Comparison of ENCODE assay signal across 11 cellular contexts in genomic region chr12:45732936-45733335, GRCh38. TPM values are rescaled to one million over a fixed set of nuclear protein-coding genes. Genes with fewer than 3 reads are reported as not detected.
DNase-seq lines count a peak whose midpoint lies in the region; ATAC-seq and TF ChIP-seq lines count a peak whose summit lies in the region.
"Had no signal": no experiment of that assay in that cellular context is flagged by ENCODE, and none has a peak within 500 bp of the region (broad histone marks: within the 10 kb centered on the region; RNA-seq: fewer than 3 reads in every experiment).

No MANE protein-coding gene starts in this region.

- no peaks in the 10 kb centered on the region for H3K27me3 Mint-ChIP-seq in activated naive CD4-positive, alpha-beta T cell treated with anti-CD3 and anti-CD28 coated beads, Interleukin-2, amount 10 ng/mL, durations not matched to agents 7 days and 5 days
- H3K27me3 Mint-ChIP-seq in activated naive CD8-positive, alpha-beta T cell treated with anti-CD3 and anti-CD28 coated beads, Interleukin-2, amount 10 ng/mL, durations not matched to agents 7 days and 5 days, result no peaks in the 10 kb centered on the region
- no peaks in the 10 kb centered on the region for H3K27me3 Mint-ChIP-seq in type B pancreatic cell

- POLR2A ChIA-PET in activated naive CD8-positive, alpha-beta T cell treated with anti-CD3 and anti-CD28 coated beads, Interleukin-2, amount 10 ng/mL, durations not matched to agents 7 days and 5 days (lab: Charles Lee), result interaction anchor here (1.3 kb wide), 1 partner anchor 78 kb away, joined by 3 read pairs; no protein-coding TSS in a partner anchor

- H3K4me3 Mint-ChIP-seq in activated naive CD4-positive, alpha-beta T cell treated with anti-CD3 and anti-CD28 coated beads, Interleukin-2, amount 10 ng/mL, durations not matched to agents 7 days and 5 days, result peak overlapping the region; percentile 68
- peak overlapping the region; percentile 82 for H3K4me3 Mint-ChIP-seq in activated naive CD8-positive, alpha-beta T cell treated with anti-CD3 and anti-CD28 coated beads, Interleukin-2, amount 10 ng/mL, durations not matched to agents 7 days and 5 days
- H3K4me3 Mint-ChIP-seq in type B pancreatic cell, result peak overlapping the region; percentile 80

- peaks cover 49% of the 10 kb centered on the region for H3K36me3 Mint-ChIP-seq in activated naive CD4-positive, alpha-beta T cell treated with anti-CD3 and anti-CD28 coated beads, Interleukin-2, amount 10 ng/mL, durations not matched to agents 7 days and 5 days
- peaks cover 44% of the 10 kb centered on the region for H3K36me3 Mint-ChIP-seq in activated naive CD8-positive, alpha-beta T cell treated with anti-CD3 and anti-CD28 coated beads, Interleukin-2, amount 10 ng/mL, durations not matched to agents 7 days and 5 days
- peaks cover 36% of the 10 kb centered on the region for H3K36me3 Mint-ChIP-seq in type B pancreatic cell

- CTCF ChIA-PET in activated naive CD4-positive, alpha-beta T cell treated with anti-CD3 and anti-CD28 coated beads, Interleukin-2, amount 10 ng/mL, durations not matched to agents 7 days and 5 days (lab: Charles Lee), result no interaction called here

- peaks cover 39% of the 10 kb centered on the region for H3K4me1 Mint-ChIP-seq in activated naive CD4-positive, alpha-beta T cell treated with anti-CD3 and anti-CD28 coated beads, Interleukin-2, amount 10 ng/mL, durations not matched to agents 7 days and 5 days
- peaks cover 28% of the 10 kb centered on the region for H3K4me1 Mint-ChIP-seq in activated naive CD8-positive, alpha-beta T cell treated with anti-CD3 and anti-CD28 coated beads, Interleukin-2, amount 10 ng/mL, durations not matched to agents 7 days and 5 days
- H3K4me1 Mint-ChIP-seq in type B pancreatic cell (ENCODE audit: unreplicated experiment), result peaks cover 16% of the 10 kb centered on the region

- H3K9me3 Mint-ChIP-seq in activated naive CD4-positive, alpha-beta T cell treated with anti-CD3 and anti-CD28 coated beads, Interleukin-2, amount 10 ng/mL, durations not matched to agents 7 days and 5 days, result peaks cover 9% of the 10 kb centered on the region
- H3K9me3 Mint-ChIP-seq in activated naive CD8-positive, alpha-beta T cell treated with anti-CD3 and anti-CD28 coated beads, Interleukin-2, amount 10 ng/mL, durations not matched to agents 7 days and 5 days, result peaks cover 3% of the 10 kb centered on the region
- H3K9me3 Mint-ChIP-seq in type B pancreatic cell, result peaks cover 6% of the 10 kb centered on the region

- TF ChIP-seq CTCF in type B pancreatic cell (conservative IDR thresholded peaks at IDR 0.05), result no peak

- peak overlapping the region; percentile 72 for H3K27ac Mint-ChIP-seq in activated naive CD4-positive, alpha-beta T cell treated with anti-CD3 and anti-CD28 coated beads, Interleukin-2, amount 10 ng/mL, durations not matched to agents 7 days and 5 days
- peak overlapping the region; percentile 81 for H3K27ac Mint-ChIP-seq in activated naive CD8-positive, alpha-beta T cell treated with anti-CD3 and anti-CD28 coated beads, Interleukin-2, amount 10 ng/mL, durations not matched to agents 7 days and 5 days
- H3K27ac Mint-ChIP-seq in type B pancreatic cell, result peak overlapping the region; percentile 87

- no peak for DNase-seq in activated naive CD4-positive, alpha-beta T cell treated with anti-CD3 and anti-CD28 coated beads, Interleukin-2, amount 10 ng/mL, durations not matched to agents 7 days and 5 days
- no peak for DNase-seq in activated naive CD4-positive, alpha-beta T cell (lab: John Stamatoyannopoulos, UW)
- DNase-seq in activated naive CD8-positive, alpha-beta T cell treated with anti-CD3 and anti-CD28 coated beads, Interleukin-2, amount 10 ng/mL, durations not matched to agents 7 days and 5 days, result no peak
- peak; percentile 16 to 75 for DNase-seq in lung microvascular endothelial cell (ENCODE audit: low read depth in 2 of 2)
- DNase-seq in type B pancreatic cell (ENCODE audit: extremely low spot score, unreplicated experiment), result no peak
- DNase-seq in COLO668 (lab: John Stamatoyannopoulos, UW; ENCODE audit: unreplicated experiment), result no peak
- DNase-seq: activated gamma-delta T cell treated with Interleukin-2 at 50 U/mL for 16 hours, HCEC 1CT, NCI-H524 treated with DMSO at 0.1 percent for 48 hours had no signal

- ATAC-seq in activated naive CD8-positive, alpha-beta T cell treated with anti-CD3 and anti-CD28 coated beads, Interleukin-2, amount 10 ng/mL, durations not matched to agents 7 days and 5 days (ENCODE audit: low read depth), result no peak
- ATAC-seq in HG02981 (IDR thresholded peaks at IDR 0.05; ENCODE audit: unreplicated experiment) (no peak), HG03354 (IDR thresholded peaks at IDR 0.05; ENCODE audit: poor library complexity, severe bottlenecking, unreplicated experiment) (no peak)

RNA-seq across cellular contexts. Expression of gene ARID2, which starts 3.4 kb away (rescaled TPM):
- 10 to 100 TPM; 48.1 to 49.3 TPM for total RNA-seq in activated naive CD8-positive, alpha-beta T cell treated with anti-CD3 and anti-CD28 coated beads, Interleukin-2, amount 10 ng/mL, durations not matched to agents 7 days and 5 days
- total RNA-seq in lung microvascular endothelial cell (9.4 and 11.5 TPM in 2 replicates), type B pancreatic cell (ENCODE audit: low replicate concordance) (35.9 and 49.7 TPM in 2 replicates)

Comparison
In these comparisons a context has a peak if more than half of its experiments do, and no peak if none do; other contexts are left out.
1. DNase-seq: peak in lung microvascular endothelial cell (2 of 2); none in activated naive CD4-positive, alpha-beta T cell treated with anti-CD3 and anti-CD28 coated beads, Interleukin-2, amount 10 ng/mL, durations not matched to agents 7 days and 5 days (single experiment), activated naive CD4-positive, alpha-beta T cell (0 of 4), activated naive CD8-positive, alpha-beta T cell treated with anti-CD3 and anti-CD28 coated beads, Interleukin-2, amount 10 ng/mL, durations not matched to agents 7 days and 5 days (single experiment), type B pancreatic cell (single experiment) and COLO668 (single experiment).
2. Peak in every context shown above with its lines, with median percentiles within 50 percentile points of each other: H3K27ac Mint-ChIP-seq and H3K4me3 Mint-ChIP-seq.